In the genomic region with DNA sequence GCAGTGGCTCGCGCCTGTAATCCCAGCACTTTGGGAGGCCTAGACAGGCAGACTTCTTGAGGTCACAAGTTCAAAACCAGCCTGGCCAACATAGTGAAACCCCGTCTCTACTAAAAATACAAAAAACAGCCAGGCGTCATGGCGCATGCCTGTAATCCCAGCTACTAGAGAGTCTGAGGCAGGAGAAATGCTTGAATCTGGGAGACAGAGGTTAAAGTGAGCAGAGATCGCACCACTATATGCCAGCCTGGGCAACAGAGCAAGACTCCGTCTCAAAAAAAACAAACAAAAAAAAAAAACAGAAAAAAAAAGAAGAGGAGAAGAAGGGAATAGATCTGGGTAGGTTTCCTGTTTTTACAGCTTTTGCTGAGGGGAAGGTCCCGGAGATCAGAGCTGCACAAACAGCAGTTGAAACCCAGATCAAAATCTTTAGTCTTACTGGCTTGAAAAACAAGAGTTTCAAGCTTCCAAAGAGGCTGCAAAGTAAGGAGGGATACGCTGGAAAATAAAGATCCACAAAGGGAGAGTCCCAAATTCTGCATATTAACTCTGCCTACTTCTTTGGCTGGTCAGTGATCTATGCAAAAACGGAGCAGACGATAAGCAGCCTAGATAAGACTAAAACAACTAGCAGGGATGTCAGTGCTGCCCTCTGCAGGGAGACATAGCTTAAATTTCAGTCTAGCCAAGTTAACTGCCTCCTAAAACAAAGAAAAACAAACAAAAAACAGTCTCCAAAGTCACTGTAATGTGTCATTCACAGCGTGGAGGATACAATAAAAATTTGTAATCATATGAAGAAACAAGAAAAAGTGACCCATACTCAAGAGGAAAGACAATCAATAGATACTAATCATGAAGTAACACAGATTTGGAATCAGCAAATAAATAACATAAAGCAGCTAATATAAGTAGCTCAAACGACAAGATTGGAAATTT, we compare ENCODE assay signal across 8 cellular contexts.
DNase-seq lines count a peak whose midpoint lies in the region; ATAC-seq, FAIRE-seq and TF ChIP-seq lines count a peak whose summit lies in the region.

No MANE protein-coding gene starts in this region.

- H3K9me3 Mint-ChIP-seq in glutamatergic neuron (ENCODE audit: unreplicated experiment): no peaks in the 10 kb centered on the region

- H3K9me3 ChIP-seq in A549: no peaks in the 10 kb centered on the region
- H3K9me3 ChIP-seq in OCI-LY1 (ENCODE audit: low read length): no peaks in the 10 kb centered on the region

- H3K9me2 ChIP-seq in OCI-LY1 (ENCODE audit: low read depth, low read length): no peaks in the 10 kb centered on the region

- no peak overlapping the region for H2AFZ ChIP-seq in OCI-LY1 (ENCODE audit: low read length)

- no peaks in the 10 kb centered on the region for H3K36me3 Mint-ChIP-seq in glutamatergic neuron (ENCODE audit: unreplicated experiment)

- H3K27me3 ChIP-seq in OCI-LY1 (ENCODE audit: insufficient read depth, low read length): no peaks in the 10 kb centered on the region

- no peaks in the 10 kb centered on the region for H3K27me3 Mint-ChIP-seq in glutamatergic neuron (ENCODE audit: unreplicated experiment)

- H3K4me1 ChIP-seq in A549: peaks cover 8% of the 10 kb centered on the region; the same call in 1 of the 3 replicates
- H3K4me1 ChIP-seq in OCI-LY1 (ENCODE audit: insufficient read depth, low read length, severe bottlenecking): peaks cover 11% of the 10 kb centered on the region

- no peaks in the 10 kb centered on the region for H3F3A ChIP-seq in OCI-LY1 (ENCODE audit: insufficient read depth, low read length)

- H3K27ac Mint-ChIP-seq in glutamatergic neuron (ENCODE audit: unreplicated experiment): no peak overlapping the region

- in situ Hi-C loops in GM13976 (cut with MboI; ENCODE audit: low sequenced_read_pairs, unreplicated experiment): no loop called here

- H3K79me2 ChIP-seq in OCI-LY1 (ENCODE audit: insufficient read depth, low read length): peaks cover 95% of the 10 kb centered on the region

- 63% methylated on average over 13 of the region's 13 CpGs for WGBS in A549 (ENCODE audit: missing lambda C conversion rate)

- H3K27ac ChIP-seq in A549: no peak overlapping the region
- no peak overlapping the region for H3K27ac ChIP-seq in OCI-LY1 (ENCODE audit: low read depth, low read length, poor library complexity, severe bottlenecking)

- H3K36me3 ChIP-seq in OCI-LY1 (ENCODE audit: insufficient read depth, low read length): peaks cover 27% of the 10 kb centered on the region

- no peak overlapping the region for H3K9ac ChIP-seq in OCI-LY1 (ENCODE audit: low read length)

- TF ChIP-seq CTCF in A549 (IDR thresholded peaks at IDR 0.05): peak; percentile 72
- peak; percentile 47 for TF ChIP-seq CTCF in GM13976 (IDR thresholded peaks at IDR 0.05; ENCODE audit: borderline replicate concordance, control extremely low read depth, extremely low read depth, insufficient read depth, missing control alignments)
- TF ChIP-seq CTCF in OCI-LY1 (IDR thresholded peaks at IDR 0.05; ENCODE audit: low read length): peak; percentile 73
- peak; percentile 11 for TF ChIP-seq CTCF in glutamatergic neuron (IDR thresholded peaks at IDR 0.05; ENCODE audit: partially characterized antibody, unreplicated experiment)

- CTCF ChIA-PET in A549 (lab: Yijun Ruan, JAX): interaction anchor here (0.5 to 1.8 kb wide), 19 partner anchors 9 to 682 kb away, joined by 3 to 18 read pairs (median 3); no protein-coding TSS in a partner anchor

- no peak overlapping the region for H3K4me3 ChIP-seq in A549
- H3K4me3 ChIP-seq in OCI-LY1 (ENCODE audit: low read depth, low read length, poor library complexity, severe bottlenecking): no peak overlapping the region

- POLR2A ChIA-PET in A549 (lab: Yijun Ruan, JAX): no interaction called here

- TF ChIP-seq POLR2A in A549 (IDR thresholded peaks at IDR 0.05; ENCODE audit: low read length): no peak

- no peaks in the 10 kb centered on the region for H4K20me1 ChIP-seq in OCI-LY1 (ENCODE audit: insufficient read depth, low read length)

- ATAC-seq in A549: peak; percentile 89 to 93
- no peak for ATAC-seq in GM19023 (IDR thresholded peaks at IDR 0.05; ENCODE audit: unreplicated experiment)
- no peak for ATAC-seq in GM19452 (IDR thresholded peaks at IDR 0.05; ENCODE audit: unreplicated experiment)

- DNase-seq in A549 (ENCODE audit: low read depth in 1 of 2, low spot score in 1 of 2) (peak; percentile 15 to 62), GM13976 (ENCODE audit: low spot score) (no peak), glutamatergic neuron (peak; percentile 51), retina (peak; percentile 29)
- DNase-seq in activated effector memory CD4-positive, alpha-beta T cell treated with anti-CD3 and anti-CD28 coated beads, Interleukin-2, amount 50 U/mL, for 16 hours: peak; percentile 74

- TF ChIP-seq EP300 in A549 (IDR thresholded peaks at IDR 0.05): no peak

- peak; percentile 29 to 33; a peak in 2 of 5 replicates for TF ChIP-seq RAD21 in A549 (conservative IDR thresholded peaks at IDR 0.05 in 1 of 2, IDR thresholded peaks at IDR 0.05 in 1 of 2)

- no peak for FAIRE-seq in A549 (lab: Jason Lieb, UNC)

- H3K4me1 Mint-ChIP-seq in glutamatergic neuron (ENCODE audit: low read depth, unreplicated experiment): peaks cover 16% of the 10 kb centered on the region

- H3K4me2 ChIP-seq in A549 (peak overlapping the region; percentile 43; the same call in 2 of the 3 replicates), OCI-LY1 (ENCODE audit: low read length) (peak overlapping the region; percentile 39)

- no peak overlapping the region for H3K4me3 Mint-ChIP-seq in glutamatergic neuron (ENCODE audit: unreplicated experiment)

TF ChIP-seq in A549, 52 proteins besides CTCF, POLR2A, EP300 and RAD21:
- TF ChIP-seq SMC3 (IDR thresholded peaks at IDR 0.05) (peak; percentile 48; the same call in 1 of the 3 replicates), ZC3H11A (IDR thresholded peaks at IDR 0.05) (no peak)

Comparison
In these comparisons a context has a peak if more than half of its experiments do, and no peak if none do; other contexts are left out.
1. ATAC-seq: peak in A549 (2 of 2); none in GM19023 (single experiment) and GM19452 (single experiment).
2. CTCF ChIP-seq: peak in every context shown above with its lines; median percentile 73 in OCI-LY1; 72 in A549; 47 in GM13976; 11 in glutamatergic neuron.